In genomic region chr10:86757110-86757790, GRCh38 we compare ENCODE assay signal across 8 cellular contexts. TPM values are rescaled to one million over a fixed set of nuclear protein-coding genes. Genes with fewer than 3 reads are reported as not detected.
DNase-seq lines count a peak whose midpoint lies in the region; ATAC-seq, FAIRE-seq and TF ChIP-seq lines count a peak whose summit lies in the region.

No MANE protein-coding gene starts in this region.

- ATAC-seq in GM18505 (IDR thresholded peaks at IDR 0.05; ENCODE audit: unreplicated experiment), result peak; percentile 11

- DNase-seq in HT-29 (ENCODE audit: low spot score) (peak; percentile 74), ecto neural progenitor cell (ENCODE audit: low spot score) (peak; percentile 72), superior temporal gyrus (ENCODE audit: extremely low spot score) (peak; percentile 52), frontal cortex (ENCODE audit: low spot score in 2 of 2) (no peak)
- DNase-seq in activated CD4-positive, CD25-positive, alpha-beta regulatory T cell treated with anti-CD3 and anti-CD28 coated beads, Interleukin-2, amount 50 U/mL, for 72 hours, result no peak

- peak overlapping the region; percentile 48 for H3K4me3 ChIP-seq in mononuclear cell (ENCODE audit: low read length)

- FAIRE-seq in frontal cortex (lab: Jason Lieb, UNC), result no peak

- H3K27me3 ChIP-seq in mononuclear cell (ENCODE audit: insufficient read depth, low read length), result peaks cover 65% of the 10 kb centered on the region

- H3K4me1 ChIP-seq in mononuclear cell (ENCODE audit: insufficient read depth, low read length), result peaks cover 13% of the 10 kb centered on the region

- H3K9me3 ChIP-seq in mononuclear cell (ENCODE audit: low read depth, low read length), result no peaks in the 10 kb centered on the region

- TF ChIP-seq POLR2A in GM18505 (IDR thresholded peaks at IDR 0.05; ENCODE audit: borderline replicate concordance, extremely low read depth, insufficient read depth, insufficient read length), result no peak

- peak; percentile 30 for TF ChIP-seq CTCF in VCaP (conservative IDR thresholded peaks at IDR 0.05)

- H3K27ac ChIP-seq in VCaP, result peak overlapping the region; percentile 96

RNA-seq across cellular contexts. Expression of gene BMPR1A, which starts 0.8 kb away (rescaled TPM):
- total RNA-seq in HT-29 (2014; rRNA removed; shearing (Covaris generic)), result 11.2 and 16.4 TPM in 2 replicates
- total RNA-seq in mononuclear cell (3.3 TPM), frontal cortex (46.5 TPM)

Comparison
In these comparisons a context has a peak if more than half of its experiments do, and no peak if none do; other contexts are left out.
1. DNase-seq: peak in HT-29 (single experiment), ecto neural progenitor cell (single experiment) and superior temporal gyrus (single experiment); none in frontal cortex (0 of 2) and activated CD4-positive, CD25-positive, alpha-beta regulatory T cell treated with anti-CD3 and anti-CD28 coated beads, Interleukin-2, amount 50 U/mL, for 72 hours (single experiment).